1 cellular context compared by ENCODE assay signal in genomic region chr5:56681346-56681745, GRCh38.
TF ChIP-seq lines count a peak whose summit lies in the region.

No MANE protein-coding gene starts in this region.

TF ChIP-seq in SK-N-SH treated with all-trans-retinoic acid at 6 μM for 48 hours, 23 proteins besides CTCF, POLR2A, EP300 and RAD21 (continued from another document):
- TF ChIP-seq CSRNP3 (CRISPR knock-in tag; IDR thresholded peaks at IDR 0.05): no peak
- TF ChIP-seq BACH2 (CRISPR knock-in tag; IDR thresholded peaks at IDR 0.05; ENCODE audit: borderline replicate concordance): no peak
- no peak for TF ChIP-seq ARNTL (CRISPR knock-in tag; IDR thresholded peaks at IDR 0.05; ENCODE audit: borderline replicate concordance, low read depth)
- TF ChIP-seq PATZ1 (CRISPR knock-in tag; IDR thresholded peaks at IDR 0.05; ENCODE audit: borderline replicate concordance): no peak
- no peak for TF ChIP-seq RARB (CRISPR knock-in tag; IDR thresholded peaks at IDR 0.05)
- TF ChIP-seq ISL1 (CRISPR knock-in tag; IDR thresholded peaks at IDR 0.05): no peak
- TF ChIP-seq ZFP30 (CRISPR knock-in tag; IDR thresholded peaks at IDR 0.05): no peak
- TF ChIP-seq PPARA (CRISPR knock-in tag; IDR thresholded peaks at IDR 0.05; ENCODE audit: borderline replicate concordance): no peak
- TF ChIP-seq CREB5 (CRISPR knock-in tag; IDR thresholded peaks at IDR 0.05; ENCODE audit: low read depth): no peak
- TF ChIP-seq OSR1 (CRISPR knock-in tag; IDR thresholded peaks at IDR 0.05): no peak
- no peak for TF ChIP-seq ZFP3 (CRISPR knock-in tag; IDR thresholded peaks at IDR 0.05)
- no peak for TF ChIP-seq ZNF70 (CRISPR knock-in tag; IDR thresholded peaks at IDR 0.05)
TF ChIP-seq in SK-N-SH treated with all-trans-retinoic acid at 6 μM for 48 hours: peak in this region for 0.
